Comparison of ENCODE assay signal across 20 cellular contexts in the genomic region with DNA sequence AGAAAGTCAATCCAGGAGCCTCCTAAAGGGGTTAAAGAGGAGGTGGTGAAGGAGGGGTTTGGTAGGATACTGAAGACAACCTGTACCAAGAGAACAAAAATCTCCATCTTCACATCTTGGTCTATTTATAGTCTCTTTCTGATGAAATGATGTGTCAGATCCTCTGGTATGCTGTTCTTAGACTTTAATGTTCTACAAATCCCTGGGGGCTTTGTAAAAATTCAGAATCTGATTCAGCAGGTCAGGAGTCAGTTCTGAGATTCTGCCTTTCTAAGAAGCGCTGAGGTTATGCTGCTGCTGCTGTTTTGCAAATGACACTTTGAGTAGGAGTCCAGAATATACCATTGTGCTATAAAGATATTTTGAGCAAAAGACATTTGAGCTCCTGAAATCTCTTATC.
DNase-seq lines count a peak whose midpoint lies in the region; ATAC-seq and TF ChIP-seq lines count a peak whose summit lies in the region.
"Had no signal": no experiment of that assay in that cellular context is flagged by ENCODE, and none has a peak within 500 bp of the region (broad histone marks: within the 10 kb centered on the region; RNA-seq: fewer than 3 reads in every experiment).

No MANE protein-coding gene starts in this region.

- no peaks in the 10 kb centered on the region for H3K4me1 Mint-ChIP-seq in CD4-positive, alpha-beta memory T cell
- no peaks in the 10 kb centered on the region for H3K4me1 Mint-ChIP-seq in natural killer cell treated with Interleukin-12 subunit alpha and Interleukin-12 subunit beta and Interleukin-15 and Interleukin-18, amount 100 ng/mL, for 72 hours (ENCODE audit: low read depth in 2 of 2)
- H3K4me1 Mint-ChIP-seq: mesothelial cell of epicardium, T-cell had no signal

- no peaks in the 10 kb centered on the region for H3K4me1 ChIP-seq in CD4-positive, alpha-beta memory T cell (ENCODE audit: insufficient read depth, low read length)
- H3K4me1 ChIP-seq: testis had no signal

- H3K9me3 ChIP-seq in CD4-positive, alpha-beta memory T cell (ENCODE audit: control insufficient read depth in 1 of 2, low read length in 2 of 2), result no peaks in the 10 kb centered on the region
- H3K9me3 ChIP-seq: testis had no signal

- no peak overlapping the region for H3K4me3 ChIP-seq in AG09309 (ENCODE audit: control insufficient read depth, low read depth, low read length)
- H3K4me3 ChIP-seq in epithelial cell of esophagus (ENCODE audit: low read length), result no peak overlapping the region
- no peak overlapping the region for H3K4me3 ChIP-seq in CD4-positive, alpha-beta memory T cell (ENCODE audit: low read length in 2 of 2)
- H3K4me3 ChIP-seq: testis had no signal

- H3K27ac Mint-ChIP-seq in CD4-positive, alpha-beta memory T cell, result no peak overlapping the region
- H3K27ac Mint-ChIP-seq in natural killer cell treated with Interleukin-12 subunit alpha and Interleukin-12 subunit beta and Interleukin-15 and Interleukin-18, amount 100 ng/mL, for 72 hours, result no peak overlapping the region
- H3K27ac Mint-ChIP-seq: activated CD4-positive, alpha-beta T cell treated with anti-CD3 and anti-CD28 coated beads, Interleukin-2, amount 10 ng/mL, durations not matched to agents 24 days and 14 days; endodermal cell; mesothelial cell of epicardium; T-cell had no signal

- CTCF ChIA-PET in CD4-positive, alpha-beta memory T cell (lab: Charles Lee; ENCODE audit: partially characterized antibody), result no interaction called here

- H3K27ac ChIP-seq in CD4-positive, alpha-beta memory T cell (ENCODE audit: low read depth, low read length), result no peak overlapping the region
- H3K27ac ChIP-seq: testis had no signal

- no peaks in the 10 kb centered on the region for H3K27me3 ChIP-seq in CD4-positive, alpha-beta memory T cell (ENCODE audit: insufficient read depth, low read length)
- H3K27me3 ChIP-seq: testis had no signal

- DNase-seq in AG09309 (ENCODE audit: low read depth), result peak; percentile 59
- peak; percentile 36 for DNase-seq in LHCN-M2 (ENCODE audit: low read depth)
- DNase-seq in epithelial cell of esophagus (ENCODE audit: low read depth), result peak; percentile 60
- DNase-seq in kidney tubule cell (ENCODE audit: low spot score), result peak; percentile 35
- no peak for DNase-seq in CD4-positive, alpha-beta memory T cell
- no peak for DNase-seq in COR-L47 (lab: John Stamatoyannopoulos, UW)
- DNase-seq in natural killer cell treated with Interleukin-12 subunit alpha and Interleukin-12 subunit beta and Interleukin-15 and Interleukin-18, amount 100 ng/mL, for 72 hours (ENCODE audit: low spot score), result no peak
- DNase-seq: activated CD4-positive, alpha-beta T cell treated with anti-CD3 and anti-CD28 coated beads, Interleukin-2, amount 10 ng/mL, durations not matched to agents 24 days and 14 days; activated naive CD4-positive, alpha-beta T cell; anterior cingulate cortex; DND-41; endodermal cell; Karpas-422; NCI-H524; SHP77; T-cell; testis had no signal

- intact Hi-C loops in CD4-positive, alpha-beta memory T cell (cut with micrococcal nuclease), result no loop called here

- no peak for ATAC-seq in HG03135 (IDR thresholded peaks at IDR 0.05; ENCODE audit: unreplicated experiment)
- ATAC-seq in natural killer cell treated with Interleukin-12 subunit alpha and Interleukin-12 subunit beta and Interleukin-15 and Interleukin-18, amount 100 ng/mL, for 72 hours, result no peak
- ATAC-seq: T-cell had no signal

- TF ChIP-seq CTCF in AG09309 (IDR thresholded peaks at IDR 0.05; ENCODE audit: control insufficient read depth, insufficient read depth, low read depth, low read length, missing control alignments) (no peak), epithelial cell of esophagus (IDR thresholded peaks at IDR 0.05; ENCODE audit: insufficient read depth, low read depth, low read length, missing control alignments) (no peak)

- H3K36me3 Mint-ChIP-seq in CD4-positive, alpha-beta memory T cell, result no peaks in the 10 kb centered on the region
- H3K36me3 Mint-ChIP-seq in natural killer cell treated with Interleukin-12 subunit alpha and Interleukin-12 subunit beta and Interleukin-15 and Interleukin-18, amount 100 ng/mL, for 72 hours, result no peaks in the 10 kb centered on the region
- H3K36me3 Mint-ChIP-seq: mesothelial cell of epicardium, T-cell had no signal

- no peaks in the 10 kb centered on the region for H3K27me3 Mint-ChIP-seq in CD4-positive, alpha-beta memory T cell
- H3K27me3 Mint-ChIP-seq in natural killer cell treated with Interleukin-12 subunit alpha and Interleukin-12 subunit beta and Interleukin-15 and Interleukin-18, amount 100 ng/mL, for 72 hours, result no peaks in the 10 kb centered on the region
- H3K27me3 Mint-ChIP-seq: activated CD4-positive, alpha-beta T cell treated with anti-CD3 and anti-CD28 coated beads, Interleukin-2, amount 10 ng/mL, durations not matched to agents 24 days and 14 days; T-cell had no signal

- H3K9me3 Mint-ChIP-seq in CD4-positive, alpha-beta memory T cell, result peaks cover 0 to 3% (median 0%) of the 10 kb centered on the region in 8 donors
- peaks cover 6% of the 10 kb centered on the region for H3K9me3 Mint-ChIP-seq in natural killer cell treated with Interleukin-12 subunit alpha and Interleukin-12 subunit beta and Interleukin-15 and Interleukin-18, amount 100 ng/mL, for 72 hours
- H3K9me3 Mint-ChIP-seq: activated CD4-positive, alpha-beta T cell treated with anti-CD3 and anti-CD28 coated beads, Interleukin-2, amount 10 ng/mL, durations not matched to agents 24 days and 14 days had no signal

- H3K36me3 ChIP-seq in CD4-positive, alpha-beta memory T cell (ENCODE audit: insufficient read depth, low read length), result no peaks in the 10 kb centered on the region

- POLR2A ChIA-PET in CD4-positive, alpha-beta memory T cell (lab: Charles Lee; ENCODE audit: partially characterized antibody), result no interaction called here

- no peak overlapping the region for H3K4me3 Mint-ChIP-seq in CD4-positive, alpha-beta memory T cell
- H3K4me3 Mint-ChIP-seq in natural killer cell treated with Interleukin-12 subunit alpha and Interleukin-12 subunit beta and Interleukin-15 and Interleukin-18, amount 100 ng/mL, for 72 hours, result no peak overlapping the region
- H3K4me3 Mint-ChIP-seq: activated CD4-positive, alpha-beta T cell treated with anti-CD3 and anti-CD28 coated beads, Interleukin-2, amount 10 ng/mL, durations not matched to agents 24 days and 14 days; endodermal cell; mesothelial cell of epicardium; neural crest cell; T-cell had no signal

Comparison
In these comparisons a context has a peak if more than half of its experiments do, and no peak if none do; other contexts are left out.
1. DNase-seq: peak in AG09309 (single experiment), LHCN-M2 (single experiment), epithelial cell of esophagus (single experiment) and kidney tubule cell (single experiment); none in CD4-positive, alpha-beta memory T cell (0 of 5), COR-L47 (single experiment) and natural killer cell treated with Interleukin-12 subunit alpha and Interleukin-12 subunit beta and Interleukin-15 and Interleukin-18, amount 100 ng/mL, for 72 hours (single experiment).